In the genomic region with DNA sequence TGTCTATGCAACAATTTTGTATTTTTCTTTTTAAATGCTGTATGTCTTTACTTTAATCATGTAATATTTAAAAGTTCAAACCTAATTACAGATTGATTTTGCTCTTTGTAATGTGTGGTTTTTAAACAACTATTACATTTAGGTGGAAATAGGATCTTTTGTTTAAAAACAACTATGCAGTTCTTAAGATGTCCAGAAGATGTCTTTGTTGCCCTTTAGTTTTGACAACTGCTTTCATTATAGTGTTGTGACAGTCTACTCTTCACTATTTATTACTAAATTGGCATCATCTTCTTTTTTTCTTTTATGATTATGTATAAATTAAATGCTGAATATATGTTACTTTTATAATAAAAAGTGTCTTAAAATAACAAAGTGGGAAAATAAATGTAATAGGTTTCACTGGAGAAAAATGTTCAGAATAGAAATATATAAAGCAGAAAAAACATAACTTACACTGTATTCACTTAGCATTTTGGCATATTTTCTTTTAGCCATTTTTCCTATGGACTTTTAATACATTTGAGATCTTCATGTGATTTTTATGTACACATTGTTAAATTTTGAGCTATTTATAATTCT, we compare ENCODE assay signal across 8 cellular contexts. TPM values are rescaled to one million over a fixed set of nuclear protein-coding genes. Genes with fewer than 3 reads are reported as not detected.
DNase-seq lines count a peak whose midpoint lies in the region; ATAC-seq and TF ChIP-seq lines count a peak whose summit lies in the region.

No MANE protein-coding gene starts in this region.

- H3K9me3 ChIP-seq in mucosa of descending colon, result no peaks in the 10 kb centered on the region
- H3K9me3 ChIP-seq in MG63, result no peaks in the 10 kb centered on the region

- no peaks in the 10 kb centered on the region for H3K4me1 ChIP-seq in mucosa of descending colon (ENCODE audit: low read depth)

- H3K27me3 Mint-ChIP-seq in activated CD4-positive, alpha-beta memory T cell treated with anti-CD3 and anti-CD28 coated beads for 36 hours, result peaks cover 4% of the 10 kb centered on the region
- H3K27me3 Mint-ChIP-seq in stimulated activated memory B cell treated with anti-CD40 and anti-IgM and Interleukin-4, amounts not matched to agents 10 μg/mL and 1 μg/mL and 100 μg/mL, for 72 hours, result peaks cover 8% of the 10 kb centered on the region

- CTCF ChIA-PET in activated CD4-positive, alpha-beta memory T cell treated with anti-CD3 and anti-CD28 coated beads for 36 hours (lab: Charles Lee), result interaction anchor here (1.0 to 5.5 kb wide), 3 partner anchors 100 to 120 kb away, joined by 7 to 68 read pairs (median 12); a partner anchor contains a TSS

- no peaks in the 10 kb centered on the region for H3K36me3 ChIP-seq in mucosa of descending colon (ENCODE audit: low read depth)
- H3K36me3 ChIP-seq in MG63, result no peaks in the 10 kb centered on the region

- peak; percentile 83 for ATAC-seq in GM18511 (IDR thresholded peaks at IDR 0.05; ENCODE audit: unreplicated experiment)
- ATAC-seq in mucosa of descending colon, result no peak
- no peak for ATAC-seq in stimulated activated memory B cell treated with anti-CD40 and anti-IgM and Interleukin-4, amounts not matched to agents 10 μg/mL and 1 μg/mL and 100 μg/mL, for 72 hours

- no peaks in the 10 kb centered on the region for H3K36me3 Mint-ChIP-seq in activated CD4-positive, alpha-beta memory T cell treated with anti-CD3 and anti-CD28 coated beads for 36 hours
- H3K36me3 Mint-ChIP-seq in stimulated activated memory B cell treated with anti-CD40 and anti-IgM and Interleukin-4, amounts not matched to agents 10 μg/mL and 1 μg/mL and 100 μg/mL, for 72 hours, result no peaks in the 10 kb centered on the region

- DNase-seq in AG10803 (ENCODE audit: low read depth) (peak; percentile 55), NCI-H2227 treated with DMSO at 0.1 percent for 48 hours (lab: John Stamatoyannopoulos, UW) (peak; percentile 43), cerebellar cortex (ENCODE audit: low spot score) (peak; percentile 35), mucosa of descending colon (no peak), MG63 (no peak)
- DNase-seq in activated CD4-positive, alpha-beta memory T cell treated with anti-CD3 and anti-CD28 coated beads for 36 hours, result no peak

- no peak overlapping the region for H3K4me3 Mint-ChIP-seq in activated CD4-positive, alpha-beta memory T cell treated with anti-CD3 and anti-CD28 coated beads for 36 hours
- H3K4me3 Mint-ChIP-seq in stimulated activated memory B cell treated with anti-CD40 and anti-IgM and Interleukin-4, amounts not matched to agents 10 μg/mL and 1 μg/mL and 100 μg/mL, for 72 hours, result no peak overlapping the region

- POLR2A ChIA-PET in activated CD4-positive, alpha-beta memory T cell treated with anti-CD3 and anti-CD28 coated beads for 36 hours (lab: Charles Lee), result no interaction called here

- H3K27me3 ChIP-seq in MG63, result no peaks in the 10 kb centered on the region

- no peak overlapping the region for H3K4me3 ChIP-seq in AG10803 (ENCODE audit: low read length)
- no peak overlapping the region for H3K4me3 ChIP-seq in mucosa of descending colon
- no peak overlapping the region for H3K4me3 ChIP-seq in MG63

- TF ChIP-seq CTCF in AG10803 (conservative IDR thresholded peaks at IDR 0.05; ENCODE audit: low read length) (peak; percentile 79), mucosa of descending colon (IDR thresholded peaks at IDR 0.05) (peak; percentile 4)

- no peaks in the 10 kb centered on the region for H3K4me1 Mint-ChIP-seq in activated CD4-positive, alpha-beta memory T cell treated with anti-CD3 and anti-CD28 coated beads for 36 hours (ENCODE audit: low read depth)
- H3K4me1 Mint-ChIP-seq in stimulated activated memory B cell treated with anti-CD40 and anti-IgM and Interleukin-4, amounts not matched to agents 10 μg/mL and 1 μg/mL and 100 μg/mL, for 72 hours, result no peaks in the 10 kb centered on the region

- H3K9me3 Mint-ChIP-seq in activated CD4-positive, alpha-beta memory T cell treated with anti-CD3 and anti-CD28 coated beads for 36 hours, result no peaks in the 10 kb centered on the region
- no peaks in the 10 kb centered on the region for H3K9me3 Mint-ChIP-seq in stimulated activated memory B cell treated with anti-CD40 and anti-IgM and Interleukin-4, amounts not matched to agents 10 μg/mL and 1 μg/mL and 100 μg/mL, for 72 hours

- intact Hi-C loops in mucosa of descending colon (cut with DNase I, micrococcal nuclease), result loop anchor here (5.0 to 10.0 kb wide), 2 partner anchors 110 to 118 kb away; no protein-coding TSS in a partner anchor
- intact Hi-C loops in activated CD4-positive, alpha-beta memory T cell treated with anti-CD3 and anti-CD28 coated beads for 36 hours (cut with micrococcal nuclease), result loop anchor here (1.0 kb wide), 1 partner anchor 120 kb away; no protein-coding TSS in a partner anchor

- no peak overlapping the region for H3K27ac Mint-ChIP-seq in activated CD4-positive, alpha-beta memory T cell treated with anti-CD3 and anti-CD28 coated beads for 36 hours
- H3K27ac Mint-ChIP-seq in stimulated activated memory B cell treated with anti-CD40 and anti-IgM and Interleukin-4, amounts not matched to agents 10 μg/mL and 1 μg/mL and 100 μg/mL, for 72 hours, result no peak overlapping the region

RNA-seq across cellular contexts. Expression of a gene that starts 27.1 kb away (rescaled TPM):
- 10 to 100 TPM; 23.7 to 32.0 (median 25.7) TPM for total RNA-seq in mucosa of descending colon
- total RNA-seq in activated CD4-positive, alpha-beta memory T cell treated with anti-CD3 and anti-CD28 coated beads for 36 hours, result 10 to 100 TPM; 26.3 to 26.9 TPM
- total RNA-seq in MG63 (2014; rRNA removed; shearing (Covaris generic); ENCODE audit: low replicate concordance), result 17.3 and 35.3 TPM in 2 replicates

Comparison
In these comparisons a context has a peak if more than half of its experiments do, and no peak if none do; other contexts are left out.
1. DNase-seq: peak in AG10803 (single experiment), NCI-H2227 treated with DMSO at 0.1 percent for 48 hours (single experiment) and cerebellar cortex (single experiment); none in mucosa of descending colon (0 of 3), activated CD4-positive, alpha-beta memory T cell treated with anti-CD3 and anti-CD28 coated beads for 36 hours (single experiment) and MG63 (single experiment).